7 cellular contexts compared by ENCODE assay signal in genomic region chr2:169693344-169693743, GRCh38.
DNase-seq lines count a peak whose midpoint lies in the region; TF ChIP-seq lines count a peak whose summit lies in the region.

No MANE protein-coding gene starts in this region.

- H3K4me3 ChIP-seq in GM12865 (ENCODE audit: low read depth, low read length): no peak overlapping the region
- H3K4me3 ChIP-seq in NB4 (ENCODE audit: low read depth, low read length): no peak overlapping the region

- TF ChIP-seq CTCF in GM12865 (IDR thresholded peaks at IDR 0.05; ENCODE audit: insufficient read depth, low read depth, low read length, missing control alignments) (no peak), NB4 (IDR thresholded peaks at IDR 0.05; ENCODE audit: low read depth, low read length) (peak; percentile 37), nephron progenitor cell (IDR thresholded peaks at IDR 0.05) (no peak)

- peak; percentile 8 for DNase-seq in GM12865 (ENCODE audit: low read depth)
- DNase-seq in NB4 (ENCODE audit: low read depth): peak; percentile 37
- peak; percentile 4 to 19 for DNase-seq in T47D (ENCODE audit: low read depth in 1 of 2, low spot score in 1 of 2)
- DNase-seq in nephron progenitor cell: no peak
- no peak for DNase-seq in OCI-M2 (lab: John Stamatoyannopoulos, UW; ENCODE audit: unreplicated experiment)
- DNase-seq in stimulated activated CD4-positive, alpha-beta T cell treated with anti-CD3 and anti-CD28 coated beads, Interleukin-12 subunit alpha, Interleukin-12 subunit beta, amount 100 ng/mL, for 4 hours: no peak
- no peak for DNase-seq in iPS-NIHi7 (ENCODE audit: extremely low spot score)

- H3K36me3 Mint-ChIP-seq in nephron progenitor cell (ENCODE audit: low read depth): peaks cover 31% of the 10 kb centered on the region

- peaks cover 18% of the 10 kb centered on the region for H3K27me3 Mint-ChIP-seq in nephron progenitor cell (ENCODE audit: low read depth, poor library complexity)

- H3K4me1 Mint-ChIP-seq in nephron progenitor cell: peaks cover 25% of the 10 kb centered on the region

- H3K27ac Mint-ChIP-seq in nephron progenitor cell: peak overlapping the region; percentile 99

- no peak for TF ChIP-seq POLR2A in NB4 (IDR thresholded peaks at IDR 0.05; ENCODE audit: extremely low read depth, insufficient read length)

- in situ Hi-C loops in T47D (cut with HindIII; ENCODE audit: low pct_unique_long_range_greater_than_20kb, low sequenced_read_pairs): no loop called here

- peak overlapping the region; percentile 92 for H3K4me3 Mint-ChIP-seq in nephron progenitor cell

- peaks cover 26% of the 10 kb centered on the region for H3K9me3 Mint-ChIP-seq in nephron progenitor cell

Comparison
In these comparisons a context has a peak if more than half of its experiments do, and no peak if none do; other contexts are left out.
1. DNase-seq: peak in GM12865 (single experiment), NB4 (single experiment) and T47D (2 of 2); none in nephron progenitor cell (single experiment), OCI-M2 (single experiment), stimulated activated CD4-positive, alpha-beta T cell treated with anti-CD3 and anti-CD28 coated beads, Interleukin-12 subunit alpha, Interleukin-12 subunit beta, amount 100 ng/mL, for 4 hours (single experiment) and iPS-NIHi7 (single experiment).